Comparison of ENCODE assay signal across 8 cellular contexts in genomic region chr5:96826071-96826470, GRCh38. TPM values are rescaled to one million over a fixed set of nuclear protein-coding genes. Genes with fewer than 3 reads are reported as not detected.
"Had no signal": no experiment of that assay in that cellular context is flagged by ENCODE, and none has a peak within 500 bp of the region (broad histone marks: within the 10 kb centered on the region; RNA-seq: fewer than 3 reads in every experiment).

No MANE protein-coding gene starts in this region.

- H3K4me3 Mint-ChIP-seq: H9, IgD-negative memory B cell had no signal

- FAIRE-seq: H1, H54, HepG2 had no signal

- ATAC-seq: HepG2 had no signal

- H3K4me1 Mint-ChIP-seq: IgD-negative memory B cell had no signal

- H3K36me3 Mint-ChIP-seq: IgD-negative memory B cell had no signal

- H3K9ac ChIP-seq: GM23248 had no signal

- H3K27ac Mint-ChIP-seq: H9, IgD-negative memory B cell had no signal

- H2AFZ ChIP-seq: GM23248 had no signal

- H3K4me3 ChIP-seq: GM23248 had no signal

- H3K9me3 Mint-ChIP-seq: H9, IgD-negative memory B cell had no signal

- H3K27ac ChIP-seq: GM23248 had no signal

- DNase-seq: GM23248, H9, HCEC 1CT, KBM-7 had no signal

RNA-seq across cellular contexts. Expression of gene ERAP2, which starts 50.2 kb away (rescaled TPM):
- total RNA-seq: H1 had no signal
